26 cellular contexts compared by ENCODE assay signal in genomic region chr4:1265351-1265750, GRCh38. TPM values are rescaled to one million over a fixed set of nuclear protein-coding genes. Genes with fewer than 3 reads are reported as not detected.
DNase-seq lines count a peak whose midpoint lies in the region; ATAC-seq and TF ChIP-seq lines count a peak whose summit lies in the region.
"Had no signal": no experiment of that assay in that cellular context is flagged by ENCODE, and none has a peak within 500 bp of the region (broad histone marks: within the 10 kb centered on the region; RNA-seq: fewer than 3 reads in every experiment).

No MANE protein-coding gene starts in this region.

- no peaks in the 10 kb centered on the region for H3K4me1 ChIP-seq in right atrium auricular region
- H3K4me1 ChIP-seq: BE2C had no signal

- no peak for ATAC-seq in activated CD8-positive, alpha-beta T cell treated with anti-CD3 and anti-CD28 coated beads, Interleukin-2, amount 10 ng/mL, durations not matched to agents 7 days and 5 days
- ATAC-seq in activated CD8-positive, alpha-beta T cell treated with anti-CD3 and anti-CD28 coated beads for 36 hours: no peak
- no peak for ATAC-seq in activated T-cell treated with anti-CD3 and anti-CD28 coated beads, Interleukin-2, amount 50 U/mL, for 72 hours (replicated peaks in 1 of 2)
- ATAC-seq: GM12878 had no signal

- peaks cover 8% of the 10 kb centered on the region for H3K9me3 Mint-ChIP-seq in activated CD8-positive, alpha-beta T cell treated with anti-CD3 and anti-CD28 coated beads, Interleukin-2, amount 10 ng/mL, durations not matched to agents 7 days and 5 days (ENCODE audit: insufficient read depth)
- H3K9me3 Mint-ChIP-seq in activated CD8-positive, alpha-beta T cell treated with anti-CD3 and anti-CD28 coated beads for 36 hours: peaks cover 8% of the 10 kb centered on the region
- H3K9me3 Mint-ChIP-seq in activated T-cell treated with anti-CD3 and anti-CD28 coated beads, Interleukin-2, amount 50 U/mL, for 24 hours: no peaks in the 10 kb centered on the region
- H3K9me3 Mint-ChIP-seq in activated T-cell treated with anti-CD3 and anti-CD28 coated beads, Interleukin-2, amount 50 U/mL, for 72 hours: peaks cover 2 to 3% of the 10 kb centered on the region in 2 donors

- H3K27me3 ChIP-seq in right atrium auricular region: no peaks in the 10 kb centered on the region
- H3K27me3 ChIP-seq: BE2C, BLaER1 had no signal

- H3K9me3 ChIP-seq in right atrium auricular region: peaks cover 0 to 8% of the 10 kb centered on the region in 2 donors
- H3K9me3 ChIP-seq: BE2C had no signal

- peak overlapping the region; percentile 12 for H3K27ac Mint-ChIP-seq in activated CD8-positive, alpha-beta T cell treated with anti-CD3 and anti-CD28 coated beads, Interleukin-2, amount 10 ng/mL, durations not matched to agents 7 days and 5 days
- H3K27ac Mint-ChIP-seq in activated CD8-positive, alpha-beta T cell treated with anti-CD3 and anti-CD28 coated beads for 36 hours: no peak overlapping the region
- no peak overlapping the region for H3K27ac Mint-ChIP-seq in activated T-cell treated with anti-CD3 and anti-CD28 coated beads, Interleukin-2, amount 50 U/mL, for 24 hours
- H3K27ac Mint-ChIP-seq in activated T-cell treated with anti-CD3 and anti-CD28 coated beads, Interleukin-2, amount 50 U/mL, for 72 hours: no peak overlapping the region
- H3K27ac Mint-ChIP-seq: CD14-positive monocyte had no signal

- intact Hi-C loops in activated CD8-positive, alpha-beta T cell treated with anti-CD3 and anti-CD28 coated beads for 36 hours (cut with micrococcal nuclease): no loop called here
- intact Hi-C loops in cardiac septum (cut with DNase I): no loop called here

- no peaks in the 10 kb centered on the region for H3K27me3 Mint-ChIP-seq in activated CD8-positive, alpha-beta T cell treated with anti-CD3 and anti-CD28 coated beads, Interleukin-2, amount 10 ng/mL, durations not matched to agents 7 days and 5 days (ENCODE audit: low read depth)
- no peaks in the 10 kb centered on the region for H3K27me3 Mint-ChIP-seq in activated CD8-positive, alpha-beta T cell treated with anti-CD3 and anti-CD28 coated beads for 36 hours
- no peaks in the 10 kb centered on the region for H3K27me3 Mint-ChIP-seq in activated T-cell treated with anti-CD3 and anti-CD28 coated beads, Interleukin-2, amount 50 U/mL, for 24 hours
- H3K27me3 Mint-ChIP-seq in activated T-cell treated with anti-CD3 and anti-CD28 coated beads, Interleukin-2, amount 50 U/mL, for 72 hours (ENCODE audit: low read depth): no peaks in the 10 kb centered on the region
- H3K27me3 Mint-ChIP-seq: CD4-positive, alpha-beta memory T cell; CD4-positive, CD25-positive, alpha-beta regulatory T cell; CD8-positive, alpha-beta memory T cell had no signal

- TF ChIP-seq CTCF in activated CD8-positive, alpha-beta T cell treated with anti-CD3 and anti-CD28 coated beads for 36 hours (IDR thresholded peaks at IDR 0.05): no peak
- no peak for TF ChIP-seq CTCF in right atrium auricular region (IDR thresholded peaks at IDR 0.05)

- CTCF ChIA-PET in activated CD8-positive, alpha-beta T cell treated with anti-CD3 and anti-CD28 coated beads, Interleukin-2, amount 10 ng/mL, durations not matched to agents 7 days and 5 days (lab: Charles Lee): interaction anchor here (1.1 to 3.6 kb wide), 3 partner anchors 15 to 134 kb away, joined by 4 to 24 read pairs (median 10); no protein-coding TSS in a partner anchor
- CTCF ChIA-PET in activated CD8-positive, alpha-beta T cell treated with anti-CD3 and anti-CD28 coated beads for 36 hours (lab: Charles Lee): interaction anchor here (1.1 to 4.2 kb wide), 4 partner anchors 8 to 134 kb away, joined by 4 to 43 read pairs (median 22); no protein-coding TSS in a partner anchor

- no peaks in the 10 kb centered on the region for H3K36me3 ChIP-seq in right atrium auricular region
- H3K36me3 ChIP-seq: BE2C had no signal

- H3K4me3 Mint-ChIP-seq in activated CD8-positive, alpha-beta T cell treated with anti-CD3 and anti-CD28 coated beads, Interleukin-2, amount 10 ng/mL, durations not matched to agents 7 days and 5 days: no peak overlapping the region
- no peak overlapping the region for H3K4me3 Mint-ChIP-seq in activated CD8-positive, alpha-beta T cell treated with anti-CD3 and anti-CD28 coated beads for 36 hours
- H3K4me3 Mint-ChIP-seq in activated T-cell treated with anti-CD3 and anti-CD28 coated beads, Interleukin-2, amount 50 U/mL, for 24 hours: no peak overlapping the region
- H3K4me3 Mint-ChIP-seq in activated T-cell treated with anti-CD3 and anti-CD28 coated beads, Interleukin-2, amount 50 U/mL, for 72 hours: no peak overlapping the region
- H3K4me3 Mint-ChIP-seq: CD14-positive monocyte; CD4-positive, alpha-beta memory T cell; CD4-positive, CD25-positive, alpha-beta regulatory T cell had no signal

- no peak overlapping the region for H3K27ac ChIP-seq in right atrium auricular region
- H3K27ac ChIP-seq: BLaER1 had no signal

- H3K4me1 Mint-ChIP-seq in activated CD8-positive, alpha-beta T cell treated with anti-CD3 and anti-CD28 coated beads, Interleukin-2, amount 10 ng/mL, durations not matched to agents 7 days and 5 days (ENCODE audit: low read depth): peaks cover 24% of the 10 kb centered on the region
- peaks cover 23% of the 10 kb centered on the region for H3K4me1 Mint-ChIP-seq in activated CD8-positive, alpha-beta T cell treated with anti-CD3 and anti-CD28 coated beads for 36 hours (ENCODE audit: low read depth)
- H3K4me1 Mint-ChIP-seq in activated T-cell treated with anti-CD3 and anti-CD28 coated beads, Interleukin-2, amount 50 U/mL, for 24 hours (ENCODE audit: low read depth): peaks cover 22% of the 10 kb centered on the region
- peaks cover 22% of the 10 kb centered on the region for H3K4me1 Mint-ChIP-seq in activated T-cell treated with anti-CD3 and anti-CD28 coated beads, Interleukin-2, amount 50 U/mL, for 72 hours (ENCODE audit: low read depth)

- peaks cover 28% of the 10 kb centered on the region for H3K36me3 Mint-ChIP-seq in activated CD8-positive, alpha-beta T cell treated with anti-CD3 and anti-CD28 coated beads, Interleukin-2, amount 10 ng/mL, durations not matched to agents 7 days and 5 days (ENCODE audit: low read depth)
- peaks cover 7% of the 10 kb centered on the region for H3K36me3 Mint-ChIP-seq in activated CD8-positive, alpha-beta T cell treated with anti-CD3 and anti-CD28 coated beads for 36 hours (ENCODE audit: low read depth)
- no peaks in the 10 kb centered on the region for H3K36me3 Mint-ChIP-seq in activated T-cell treated with anti-CD3 and anti-CD28 coated beads, Interleukin-2, amount 50 U/mL, for 24 hours (ENCODE audit: low read depth)
- peaks cover 0 to 2% of the 10 kb centered on the region in 2 donors for H3K36me3 Mint-ChIP-seq in activated T-cell treated with anti-CD3 and anti-CD28 coated beads, Interleukin-2, amount 50 U/mL, for 72 hours (ENCODE audit: insufficient read depth in 2 of 2)
- H3K36me3 Mint-ChIP-seq: CD4-positive, alpha-beta memory T cell had no signal

- no peak overlapping the region for H3K4me3 ChIP-seq in right atrium auricular region
- H3K4me3 ChIP-seq: BLaER1, GM12878 had no signal

- no peak for DNase-seq in activated CD8-positive, alpha-beta T cell treated with anti-CD3 and anti-CD28 coated beads, Interleukin-2, amount 10 ng/mL, durations not matched to agents 7 days and 5 days
- DNase-seq in activated CD8-positive, alpha-beta T cell treated with anti-CD3 and anti-CD28 coated beads for 36 hours: no peak
- peak; percentile 9 for DNase-seq in activated T-cell treated with anti-CD3 and anti-CD28 coated beads, Interleukin-2, amount 50 U/mL, for 24 hours
- no peak for DNase-seq in activated T-cell treated with anti-CD3 and anti-CD28 coated beads, Interleukin-2, amount 50 U/mL, for 72 hours
- DNase-seq in cardiac septum (ENCODE audit: low spot score) (peak; percentile 67), right atrium auricular region (ENCODE audit: low spot score) (no peak), mesenteric fat pad (ENCODE audit: low spot score) (peak; percentile 77)
- no peak for DNase-seq in activated naive CD4-positive, alpha-beta T cell (lab: John Stamatoyannopoulos, UW)
- DNase-seq: 8988T; ACHN; BE2C; C1 segment of cervical spinal cord; CD4-positive, alpha-beta memory T cell; CD4-positive, CD25-positive, alpha-beta regulatory T cell; CD8-positive, alpha-beta memory T cell; COR-L47; DMS 273 treated with DMSO at 0.1 percent for 48 hours; DMS153; DMS53; DMS79; DND-41; EL; GDM1 had no signal

- POLR2A ChIA-PET in activated CD8-positive, alpha-beta T cell treated with anti-CD3 and anti-CD28 coated beads, Interleukin-2, amount 10 ng/mL, durations not matched to agents 7 days and 5 days (lab: Charles Lee): interaction anchor here (0.6 to 5.8 kb wide), 3 partner anchors 12 to 84 kb away, joined by 3 to 123 read pairs (median 3); partner anchors contain the start of gene CTBP1
- POLR2A ChIA-PET in activated CD8-positive, alpha-beta T cell treated with anti-CD3 and anti-CD28 coated beads for 36 hours (lab: Charles Lee): interaction anchor here (1.0 to 6.8 kb wide), 3 partner anchors 10 to 17 kb away, joined by 3 to 47 read pairs (median 5); partner anchors contain the start of gene CTBP1

RNA-seq across cellular contexts. Expression of gene CTBP1, which starts 16.4 kb away (rescaled TPM):
- total RNA-seq in activated CD8-positive, alpha-beta T cell treated with anti-CD3 and anti-CD28 coated beads, Interleukin-2, amount 10 ng/mL, durations not matched to agents 7 days and 5 days: 100 to 1,000 TPM; 214 to 217 TPM
- total RNA-seq in activated CD8-positive, alpha-beta T cell treated with anti-CD3 and anti-CD28 coated beads for 36 hours: 100 to 1,000 TPM; 136 TPM
- 100 to 1,000 TPM; 182 to 190 TPM for total RNA-seq in activated T-cell treated with anti-CD3 and anti-CD28 coated beads, Interleukin-2, amount 50 U/mL, for 72 hours
- 129 TPM for total RNA-seq in cardiac septum
- 100 to 1,000 TPM; 104 to 140 TPM for total RNA-seq in right atrium auricular region
- 147 TPM for total RNA-seq in mesenteric fat pad

RNA-seq across cellular contexts. Expression of gene MAEA, which starts 24.3 kb away (rescaled TPM):
- total RNA-seq in activated CD8-positive, alpha-beta T cell treated with anti-CD3 and anti-CD28 coated beads, Interleukin-2, amount 10 ng/mL, durations not matched to agents 7 days and 5 days: 10 to 100 TPM; 60.3 to 65.1 TPM
- 10 to 100 TPM; 32.3 to 37.0 TPM for total RNA-seq in activated CD8-positive, alpha-beta T cell treated with anti-CD3 and anti-CD28 coated beads for 36 hours
- 10 to 100 TPM; 38.4 to 48.4 TPM for total RNA-seq in activated T-cell treated with anti-CD3 and anti-CD28 coated beads, Interleukin-2, amount 50 U/mL, for 72 hours
- total RNA-seq in cardiac septum (55.2 TPM), right atrium auricular region (10 to 100 TPM; 46.0 to 51.7 TPM), mesenteric fat pad (46.8 TPM)

Comparison
In these comparisons a context has a peak if more than half of its experiments do, and no peak if none do; other contexts are left out.
1. DNase-seq: peak in activated T-cell treated with anti-CD3 and anti-CD28 coated beads, Interleukin-2, amount 50 U/mL, for 24 hours (single experiment), cardiac septum (single experiment) and mesenteric fat pad (single experiment); none in activated CD8-positive, alpha-beta T cell treated with anti-CD3 and anti-CD28 coated beads, Interleukin-2, amount 10 ng/mL, durations not matched to agents 7 days and 5 days (single experiment), activated CD8-positive, alpha-beta T cell treated with anti-CD3 and anti-CD28 coated beads for 36 hours (single experiment), activated T-cell treated with anti-CD3 and anti-CD28 coated beads, Interleukin-2, amount 50 U/mL, for 72 hours (0 of 2), right atrium auricular region (single experiment) and activated naive CD4-positive, alpha-beta T cell (0 of 4).